In genomic region chr3:100069472-100069871, GRCh38 we compare ENCODE assay signal across 12 cellular contexts. TPM values are rescaled to one million over a fixed set of nuclear protein-coding genes. Genes with fewer than 3 reads are reported as not detected.
DNase-seq lines count a peak whose midpoint lies in the region; ATAC-seq and TF ChIP-seq lines count a peak whose summit lies in the region.
"Had no signal": no experiment of that assay in that cellular context is flagged by ENCODE, and none has a peak within 500 bp of the region (broad histone marks: within the 10 kb centered on the region; RNA-seq: fewer than 3 reads in every experiment).

No MANE protein-coding gene starts in this region.

- no peak overlapping the region for H3K4me3 ChIP-seq in aorta (ENCODE audit: low read length in 2 of 2)
- H3K4me3 ChIP-seq: tibial nerve had no signal

- intact Hi-C loops in natural killer cell (cut with micrococcal nuclease) (loop anchor here (1.0 to 5.0 kb wide), 2 partner anchors 185 to 523 kb away; no protein-coding TSS in a partner anchor), aorta (cut with DNase I) (loop anchor here in 1 of 2 donors (2.0 kb wide), 1 partner anchor 185 kb away; no protein-coding TSS in a partner anchor), left colon (cut with DNase I, micrococcal nuclease) (loop anchor here in 1 of 2 donors (10.0 kb wide), 1 partner anchor 185 kb away; no protein-coding TSS in a partner anchor)

- no peaks in the 10 kb centered on the region for H3K9me3 ChIP-seq in aorta (ENCODE audit: control insufficient read depth, low read length)
- H3K9me3 ChIP-seq: Caco-2, tibial nerve had no signal

- H3K27ac Mint-ChIP-seq in natural killer cell treated with Interleukin-12 subunit alpha and Interleukin-12 subunit beta and Interleukin-15 and Interleukin-18, amount 100 ng/mL, for 72 hours: peak overlapping the region; percentile 44 to 76
- H3K27ac Mint-ChIP-seq in natural killer cell (peak overlapping the region in 1 of 2 donors; percentile 58), osteocyte (ENCODE audit: unreplicated experiment) (peak overlapping the region; percentile 82)
- H3K27ac Mint-ChIP-seq: stimulated activated effector memory CD8-positive, alpha-beta T cell treated with anti-CD3 and anti-CD28 coated beads, Interleukin-12 subunit alpha, Interleukin-12 subunit beta, amount 100 ng/mL, for 72 hours had no signal

- peaks cover 38 to 49% of the 10 kb centered on the region in 2 donors for H3K4me1 Mint-ChIP-seq in natural killer cell treated with Interleukin-12 subunit alpha and Interleukin-12 subunit beta and Interleukin-15 and Interleukin-18, amount 100 ng/mL, for 72 hours (ENCODE audit: low read depth in 2 of 2)
- peaks cover 41 to 46% of the 10 kb centered on the region in 2 donors for H3K4me1 Mint-ChIP-seq in natural killer cell
- peaks cover 73% of the 10 kb centered on the region for H3K4me1 Mint-ChIP-seq in osteocyte (ENCODE audit: unreplicated experiment)

- DNase-seq in natural killer cell treated with Interleukin-12 subunit alpha and Interleukin-12 subunit beta and Interleukin-15 and Interleukin-18, amount 100 ng/mL, for 72 hours (ENCODE audit: low spot score): no peak
- DNase-seq in natural killer cell: no peak
- DNase-seq in osteocyte (ENCODE audit: extremely low spot score, unreplicated experiment): no peak
- DNase-seq in aorta: no peak
- no peak for DNase-seq in NCI-H2029 treated with DMSO at 0.1 percent for 48 hours (lab: John Stamatoyannopoulos, UW)
- no peak for DNase-seq in left colon
- DNase-seq in HT-29 (ENCODE audit: low spot score): no peak

- no peaks in the 10 kb centered on the region for H3K27me3 ChIP-seq in aorta (ENCODE audit: control insufficient read depth in 1 of 2, insufficient read depth in 2 of 2, low read length in 1 of 2)
- H3K27me3 ChIP-seq: tibial nerve had no signal

- peaks cover 0 to 4% of the 10 kb centered on the region in 2 donors for H3K4me1 ChIP-seq in aorta (ENCODE audit: control insufficient read depth in 1 of 2, insufficient read depth in 2 of 2, low read length in 2 of 2)

- ATAC-seq in natural killer cell treated with Interleukin-12 subunit alpha and Interleukin-12 subunit beta and Interleukin-15 and Interleukin-18, amount 100 ng/mL, for 72 hours: no peak
- ATAC-seq in natural killer cell (no peak), aorta (ENCODE audit: low FRiP score) (peak; percentile 83), left colon (no peak)

- peak overlapping the region; percentile 25 for H3K4me3 Mint-ChIP-seq in natural killer cell treated with Interleukin-12 subunit alpha and Interleukin-12 subunit beta and Interleukin-15 and Interleukin-18, amount 100 ng/mL, for 72 hours
- H3K4me3 Mint-ChIP-seq in natural killer cell: no peak overlapping the region
- H3K4me3 Mint-ChIP-seq in osteocyte (ENCODE audit: unreplicated experiment): no peak overlapping the region
- H3K4me3 Mint-ChIP-seq: stimulated activated effector memory CD8-positive, alpha-beta T cell treated with anti-CD3 and anti-CD28 coated beads, Interleukin-12 subunit alpha, Interleukin-12 subunit beta, amount 100 ng/mL, for 72 hours had no signal

- no peaks in the 10 kb centered on the region for H3K36me3 ChIP-seq in aorta (ENCODE audit: control insufficient read depth in 1 of 2, insufficient read depth in 2 of 2, low read length in 1 of 2)
- H3K36me3 ChIP-seq: tibial nerve had no signal

- H3K27me3 Mint-ChIP-seq in natural killer cell treated with Interleukin-12 subunit alpha and Interleukin-12 subunit beta and Interleukin-15 and Interleukin-18, amount 100 ng/mL, for 72 hours: no peaks in the 10 kb centered on the region
- H3K27me3 Mint-ChIP-seq in natural killer cell (ENCODE audit: low read depth in 2 of 2) (no peaks in the 10 kb centered on the region), osteocyte (ENCODE audit: unreplicated experiment) (no peaks in the 10 kb centered on the region)

- TF ChIP-seq CTCF in natural killer cell (IDR thresholded peaks at IDR 0.05): no peak
- TF ChIP-seq CTCF in VCaP (conservative IDR thresholded peaks at IDR 0.05): no peak
- TF ChIP-seq CTCF in osteocyte (IDR thresholded peaks at IDR 0.05): no peak

- peaks cover 6% of the 10 kb centered on the region for H3K36me3 Mint-ChIP-seq in natural killer cell treated with Interleukin-12 subunit alpha and Interleukin-12 subunit beta and Interleukin-15 and Interleukin-18, amount 100 ng/mL, for 72 hours
- no peaks in the 10 kb centered on the region for H3K36me3 Mint-ChIP-seq in natural killer cell
- H3K36me3 Mint-ChIP-seq in osteocyte (ENCODE audit: unreplicated experiment): no peaks in the 10 kb centered on the region
- H3K36me3 Mint-ChIP-seq: stimulated activated effector memory CD8-positive, alpha-beta T cell treated with anti-CD3 and anti-CD28 coated beads, Interleukin-12 subunit alpha, Interleukin-12 subunit beta, amount 100 ng/mL, for 72 hours had no signal

- peaks cover 3% of the 10 kb centered on the region for H3K9me3 Mint-ChIP-seq in natural killer cell treated with Interleukin-12 subunit alpha and Interleukin-12 subunit beta and Interleukin-15 and Interleukin-18, amount 100 ng/mL, for 72 hours
- H3K9me3 Mint-ChIP-seq in natural killer cell (no peaks in the 10 kb centered on the region), osteocyte (ENCODE audit: unreplicated experiment) (no peaks in the 10 kb centered on the region)
- H3K9me3 Mint-ChIP-seq: stimulated activated effector memory CD8-positive, alpha-beta T cell treated with anti-CD3 and anti-CD28 coated beads, Interleukin-12 subunit alpha, Interleukin-12 subunit beta, amount 100 ng/mL, for 72 hours had no signal

- WGBS in aorta, 2 donors: 1 to 4% methylated on average over 3 of the region's 3 CpGs

- H3K27ac ChIP-seq in VCaP (peak overlapping the region; percentile 48), aorta (ENCODE audit: low read depth in 1 of 2, low read length in 2 of 2) (peak overlapping the region; percentile 97 to 99)
- H3K27ac ChIP-seq: epithelial cell of prostate, tibial nerve had no signal

RNA-seq across cellular contexts. Expression of gene FILIP1L, which starts 44.8 kb away (rescaled TPM):
- under 1 TPM in 1 of 2 donors, not detected in 1; 0.19 TPM for total RNA-seq in natural killer cell treated with Interleukin-12 subunit alpha and Interleukin-12 subunit beta and Interleukin-15 and Interleukin-18, amount 100 ng/mL, for 72 hours
- total RNA-seq in natural killer cell (under 1 TPM in 1 of 3 donors, not detected in 2; 0.12 TPM), osteocyte (47.0 and 49.3 TPM in 2 replicates), aorta (100 to 1,000 TPM; 332 to 861 TPM), left colon (10 to 100 TPM in 1 of 2 donors, 1 to 10 TPM in 1; 6.7 to 19.0 TPM)
- 100 to 1,000 TPM; 168 to 170 TPM for polyA plus RNA-seq in aorta
- total RNA-seq in HT-29 (2014; rRNA removed; shearing (Covaris generic)): 1.2 and 1.8 TPM in 2 replicates
